Comparison of ENCODE assay signal across 12 cellular contexts in the genomic region with DNA sequence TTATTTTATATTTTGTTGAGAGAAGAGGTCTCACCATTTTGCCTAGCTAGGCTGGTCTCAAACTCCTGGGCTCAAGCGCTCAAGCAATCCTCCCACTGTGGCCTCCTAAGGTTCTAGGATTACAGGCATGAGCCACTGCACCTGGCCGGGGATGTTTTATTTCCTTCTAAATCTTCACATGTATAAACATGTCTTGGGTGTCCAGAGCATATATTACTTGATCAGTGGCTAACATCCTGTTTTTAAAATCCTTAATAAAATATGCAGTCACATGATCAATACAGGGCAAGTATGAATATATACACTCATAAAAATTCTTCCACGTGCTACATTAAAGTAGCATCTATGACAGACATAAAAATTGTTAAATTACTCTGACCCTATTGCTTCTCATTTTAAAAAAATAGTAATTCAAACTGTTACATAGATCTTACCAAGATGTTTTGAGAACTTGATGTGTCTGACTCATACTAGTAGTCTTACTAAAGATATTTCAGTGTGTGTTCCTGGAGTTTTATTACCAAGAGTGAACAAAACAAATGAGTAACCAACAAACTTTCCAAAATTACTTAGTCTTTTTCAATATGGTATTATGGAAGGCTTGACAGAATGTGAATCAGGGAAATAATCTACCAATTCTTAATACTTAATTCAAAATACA.
DNase-seq lines count a peak whose midpoint lies in the region; ATAC-seq and TF ChIP-seq lines count a peak whose summit lies in the region.
"Had no signal": no experiment of that assay in that cellular context is flagged by ENCODE, and none has a peak within 500 bp of the region (broad histone marks: within the 10 kb centered on the region; RNA-seq: fewer than 3 reads in every experiment).

No MANE protein-coding gene starts in this region.

- H3K27ac ChIP-seq in stomach (peak overlapping the region in 3 of 5 donors; percentile 36 to 55 (median 41)), adrenal gland (peak overlapping the region in 2 of 5 donors; percentile 1 to 2)

- no peak overlapping the region for H3K4me3 Mint-ChIP-seq in activated CD4-positive, alpha-beta T cell treated with anti-CD3 and anti-CD28 coated beads, Interleukin-2, amount 10 ng/mL, durations not matched to agents 7 days and 5 days
- H3K4me3 Mint-ChIP-seq in activated naive CD8-positive, alpha-beta T cell treated with anti-CD3 and anti-CD28 coated beads, Interleukin-2, amount 10 ng/mL, durations not matched to agents 7 days and 5 days: no peak overlapping the region
- H3K4me3 Mint-ChIP-seq: central memory CD8-positive, alpha-beta T cell had no signal

- H3K27me3 ChIP-seq in stomach: no peaks in the 10 kb centered on the region
- H3K27me3 ChIP-seq in adrenal gland: no peaks in the 10 kb centered on the region

- 55 to 81% (median 66%) methylated on average over 3 of the region's 3 CpGs for WGBS in stomach, 5 donors
- WGBS in adrenal gland, 4 donors: 59 to 84% (median 67%) methylated on average over 3 of the region's 3 CpGs

- peaks cover 37% of the 10 kb centered on the region for H3K36me3 Mint-ChIP-seq in activated CD4-positive, alpha-beta T cell treated with anti-CD3 and anti-CD28 coated beads, Interleukin-2, amount 10 ng/mL, durations not matched to agents 7 days and 5 days (ENCODE audit: low read depth)
- H3K36me3 Mint-ChIP-seq in activated naive CD8-positive, alpha-beta T cell treated with anti-CD3 and anti-CD28 coated beads, Interleukin-2, amount 10 ng/mL, durations not matched to agents 7 days and 5 days: peaks cover 26% of the 10 kb centered on the region

- ATAC-seq in activated naive CD8-positive, alpha-beta T cell treated with anti-CD3 and anti-CD28 coated beads, Interleukin-2, amount 10 ng/mL, durations not matched to agents 7 days and 5 days (ENCODE audit: low read depth): peak; percentile 25
- ATAC-seq in HG03039 (IDR thresholded peaks at IDR 0.05; ENCODE audit: unreplicated experiment) (no peak), HG02588 (IDR thresholded peaks at IDR 0.05; ENCODE audit: unreplicated experiment) (no peak)
- ATAC-seq: left ventricle myocardium superior had no signal

- H3K27ac Mint-ChIP-seq in activated CD4-positive, alpha-beta T cell treated with anti-CD3 and anti-CD28 coated beads, Interleukin-2, amount 10 ng/mL, durations not matched to agents 7 days and 5 days: peak overlapping the region; percentile 63
- no peak overlapping the region for H3K27ac Mint-ChIP-seq in activated naive CD8-positive, alpha-beta T cell treated with anti-CD3 and anti-CD28 coated beads, Interleukin-2, amount 10 ng/mL, durations not matched to agents 7 days and 5 days

- peaks cover 46% of the 10 kb centered on the region for H3K4me1 Mint-ChIP-seq in activated CD4-positive, alpha-beta T cell treated with anti-CD3 and anti-CD28 coated beads, Interleukin-2, amount 10 ng/mL, durations not matched to agents 7 days and 5 days
- peaks cover 13% of the 10 kb centered on the region for H3K4me1 Mint-ChIP-seq in activated naive CD8-positive, alpha-beta T cell treated with anti-CD3 and anti-CD28 coated beads, Interleukin-2, amount 10 ng/mL, durations not matched to agents 7 days and 5 days

- H3K4me1 ChIP-seq in stomach (peaks cover 7 to 25% (median 13%) of the 10 kb centered on the region in 4 donors), adrenal gland (replicated peaks in 1 of 2) (peaks cover 0 to 3% of the 10 kb centered on the region in 2 donors)

- no peak for DNase-seq in activated CD4-positive, alpha-beta T cell treated with anti-CD3 and anti-CD28 coated beads, Interleukin-2, amount 10 ng/mL, durations not matched to agents 7 days and 5 days
- no peak for DNase-seq in activated CD4-positive, alpha-beta T cell treated with anti-CD3 and anti-CD28 coated beads, Interleukin-2, amount 50 U/mL, for 1 hour
- DNase-seq in activated naive CD8-positive, alpha-beta T cell treated with anti-CD3 and anti-CD28 coated beads, Interleukin-2, amount 10 ng/mL, durations not matched to agents 7 days and 5 days: no peak
- DNase-seq in glomerular endothelial cell (ENCODE audit: extremely low read depth, low read depth, low spot score): peak; percentile 22
- DNase-seq in stomach: no peak
- DNase-seq in adrenal gland: no peak
- DNase-seq: GOT3, left ventricle myocardium superior, NCI-H524 treated with DMSO at 0.1 percent for 48 hours had no signal

- CTCF ChIA-PET in activated CD4-positive, alpha-beta T cell treated with anti-CD3 and anti-CD28 coated beads, Interleukin-2, amount 10 ng/mL, durations not matched to agents 7 days and 5 days (lab: Charles Lee): interaction anchor here (1.2 to 1.7 kb wide), 2 partner anchors 15 to 30 kb away, joined by 3 to 5 read pairs; no protein-coding TSS in a partner anchor

- intact Hi-C loops in stomach (cut with DNase I; ENCODE audit: low total_unique reads) (no loop called here), adrenal gland (cut with DNase I) (no loop called here)

- H3K4me3 ChIP-seq in stomach (no peak overlapping the region), adrenal gland (no peak overlapping the region)

- H3K36me3 ChIP-seq in stomach (peaks cover 0 to 21% (median 5%) of the 10 kb centered on the region in 4 donors), adrenal gland (replicated peaks in 1 of 2) (no peaks in the 10 kb centered on the region)

- H3K9me3 ChIP-seq in stomach (no peaks in the 10 kb centered on the region), adrenal gland (replicated peaks in 1 of 3) (no peaks in the 10 kb centered on the region)

- TF ChIP-seq EP300 in stomach (IDR thresholded peaks at IDR 0.05): no peak

- TF ChIP-seq CTCF in stomach (IDR thresholded peaks at IDR 0.05) (no peak), adrenal gland (IDR thresholded peaks at IDR 0.05) (no peak)

- H3K9me3 Mint-ChIP-seq in activated CD4-positive, alpha-beta T cell treated with anti-CD3 and anti-CD28 coated beads, Interleukin-2, amount 10 ng/mL, durations not matched to agents 7 days and 5 days: peaks cover 8% of the 10 kb centered on the region
- peaks cover 5% of the 10 kb centered on the region for H3K9me3 Mint-ChIP-seq in activated naive CD8-positive, alpha-beta T cell treated with anti-CD3 and anti-CD28 coated beads, Interleukin-2, amount 10 ng/mL, durations not matched to agents 7 days and 5 days
- H3K9me3 Mint-ChIP-seq: central memory CD8-positive, alpha-beta T cell had no signal

- POLR2A ChIA-PET in activated CD4-positive, alpha-beta T cell treated with anti-CD3 and anti-CD28 coated beads, Interleukin-2, amount 10 ng/mL, durations not matched to agents 7 days and 5 days (lab: Charles Lee): no interaction called here
- POLR2A ChIA-PET in activated naive CD8-positive, alpha-beta T cell treated with anti-CD3 and anti-CD28 coated beads, Interleukin-2, amount 10 ng/mL, durations not matched to agents 7 days and 5 days (lab: Charles Lee): no interaction called here

- no peaks in the 10 kb centered on the region for H3K27me3 Mint-ChIP-seq in activated CD4-positive, alpha-beta T cell treated with anti-CD3 and anti-CD28 coated beads, Interleukin-2, amount 10 ng/mL, durations not matched to agents 7 days and 5 days
- no peaks in the 10 kb centered on the region for H3K27me3 Mint-ChIP-seq in activated naive CD8-positive, alpha-beta T cell treated with anti-CD3 and anti-CD28 coated beads, Interleukin-2, amount 10 ng/mL, durations not matched to agents 7 days and 5 days
- H3K27me3 Mint-ChIP-seq: central memory CD8-positive, alpha-beta T cell had no signal

- TF ChIP-seq POLR2A in stomach (IDR thresholded peaks at IDR 0.05) (no peak), adrenal gland (IDR thresholded peaks at IDR 0.05) (no peak)
